In the genomic region with DNA sequence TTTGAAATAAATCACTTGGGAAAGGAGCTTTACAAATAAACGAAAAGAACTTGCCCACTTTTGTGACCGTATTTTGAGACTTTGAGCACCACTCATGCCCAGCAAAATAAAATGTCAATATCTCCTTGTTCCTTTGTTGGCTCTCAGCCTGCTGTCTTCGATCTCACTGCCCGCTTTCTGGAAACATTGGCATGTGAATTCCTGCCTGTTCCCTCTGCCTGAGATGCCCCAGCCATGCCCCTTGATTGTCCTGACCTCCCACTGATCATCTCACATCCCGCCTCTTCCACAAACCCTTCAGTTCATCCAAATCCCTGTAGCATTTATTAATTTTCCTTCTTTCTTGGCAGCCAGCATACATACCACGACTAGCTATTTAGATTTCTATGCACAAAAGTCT, we compare ENCODE assay signal across 13 cellular contexts.
"Had no signal": no experiment of that assay in that cellular context is flagged by ENCODE, and none has a peak within 500 bp of the region (broad histone marks: within the 10 kb centered on the region; RNA-seq: fewer than 3 reads in every experiment).

No MANE protein-coding gene starts in this region.

- ATAC-seq: left lung; stimulated activated memory B cell treated with anti-CD40 and anti-IgM and Interleukin-4, amounts not matched to agents 10 μg/mL and 1 μg/mL and 100 μg/mL, for 72 hours had no signal

- H3K27me3 Mint-ChIP-seq: activated naive CD4-positive, alpha-beta T cell treated with anti-CD3 and anti-CD28 coated beads, Interleukin-2, amount 10 ng/mL, durations not matched to agents 7 days and 5 days; stimulated activated memory B cell treated with anti-CD40 and anti-IgM and Interleukin-4, amounts not matched to agents 10 μg/mL and 1 μg/mL and 100 μg/mL, for 72 hours had no signal

- H3K9ac ChIP-seq: parathyroid adenoma had no signal

- H3K36me3 Mint-ChIP-seq: activated naive CD4-positive, alpha-beta T cell treated with anti-CD3 and anti-CD28 coated beads, Interleukin-2, amount 10 ng/mL, durations not matched to agents 7 days and 5 days had no signal

- H3K4me3 ChIP-seq: left lung had no signal

- H3K36me3 ChIP-seq: left lung had no signal

- H3K4me1 ChIP-seq: parathyroid adenoma had no signal

- H3K4me1 Mint-ChIP-seq: activated naive CD4-positive, alpha-beta T cell treated with anti-CD3 and anti-CD28 coated beads, Interleukin-2, amount 10 ng/mL, durations not matched to agents 7 days and 5 days; stimulated activated memory B cell treated with anti-CD40 and anti-IgM and Interleukin-4, amounts not matched to agents 10 μg/mL and 1 μg/mL and 100 μg/mL, for 72 hours had no signal

- H3K27me3 ChIP-seq: left lung had no signal

- H3K9me3 ChIP-seq: left lung had no signal

- FAIRE-seq: islet of Langerhans had no signal

- H3K4me3 Mint-ChIP-seq: activated naive CD4-positive, alpha-beta T cell treated with anti-CD3 and anti-CD28 coated beads, Interleukin-2, amount 10 ng/mL, durations not matched to agents 7 days and 5 days; stimulated activated memory B cell treated with anti-CD40 and anti-IgM and Interleukin-4, amounts not matched to agents 10 μg/mL and 1 μg/mL and 100 μg/mL, for 72 hours; T-helper 2 cell treated with Interferon-gamma antibody and Interleukin-4, amounts not matched to agents 5 μg/mL and 100 μg/mL, for 36 hours had no signal

- H3K27ac Mint-ChIP-seq: activated naive CD4-positive, alpha-beta T cell treated with anti-CD3 and anti-CD28 coated beads, Interleukin-2, amount 10 ng/mL, durations not matched to agents 7 days and 5 days; stimulated activated memory B cell treated with anti-CD40 and anti-IgM and Interleukin-4, amounts not matched to agents 10 μg/mL and 1 μg/mL and 100 μg/mL, for 72 hours; T-helper 2 cell treated with Interferon-gamma antibody and Interleukin-4, amounts not matched to agents 5 μg/mL and 100 μg/mL, for 36 hours had no signal

- DNase-seq: activated CD4-positive, CD25-positive, alpha-beta regulatory T cell; activated CD8-positive, alpha-beta memory T cell treated with anti-CD3 and anti-CD28 coated beads, Interleukin-2, amount 50 U/mL, for 4 hours; activated naive CD4-positive, alpha-beta T cell treated with anti-CD3 and anti-CD28 coated beads, Interleukin-2, amount 10 ng/mL, durations not matched to agents 7 days and 5 days; left lung; mesendoderm; SHP77; stimulated activated CD4-positive, alpha-beta T cell treated with anti-CD3 and anti-CD28 coated beads, Interleukin-12 subunit alpha, Interleukin-12 subunit beta, amount 100 ng/mL, for 4 hours; stimulated activated CD4-positive, alpha-beta T cell treated with anti-CD3 and anti-CD28 coated beads, Interleukin-2, amount 100 ng/mL, for 24 hours; trophoblast cell had no signal

- H3K9me3 Mint-ChIP-seq: activated naive CD4-positive, alpha-beta T cell treated with anti-CD3 and anti-CD28 coated beads, Interleukin-2, amount 10 ng/mL, durations not matched to agents 7 days and 5 days; stimulated activated memory B cell treated with anti-CD40 and anti-IgM and Interleukin-4, amounts not matched to agents 10 μg/mL and 1 μg/mL and 100 μg/mL, for 72 hours; T-helper 2 cell treated with Interferon-gamma antibody and Interleukin-4, amounts not matched to agents 5 μg/mL and 100 μg/mL, for 36 hours had no signal
